In the genomic region with DNA sequence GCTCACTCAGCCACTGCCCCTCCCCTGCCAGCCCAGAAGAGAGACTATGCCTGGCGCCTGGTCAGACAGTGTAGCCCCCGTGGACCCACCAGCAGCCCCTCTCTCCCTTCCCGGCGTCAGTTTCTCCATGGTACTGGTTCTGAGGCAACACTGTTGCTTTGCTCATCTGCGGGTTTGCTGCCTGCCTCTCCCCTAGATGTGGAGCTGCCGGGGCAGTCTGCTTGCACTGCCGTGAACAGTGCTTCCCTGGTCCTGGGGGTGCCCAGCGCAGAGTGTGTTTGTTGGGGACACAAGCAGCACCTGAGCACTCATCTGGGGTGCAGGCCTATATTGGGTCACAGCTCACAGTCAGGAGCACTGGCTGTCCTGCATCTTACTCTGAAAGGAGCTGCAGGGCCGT, we compare ENCODE assay signal across 23 cellular contexts.
DNase-seq lines count a peak whose midpoint lies in the region; ATAC-seq and TF ChIP-seq lines count a peak whose summit lies in the region.
"Had no signal": no experiment of that assay in that cellular context is flagged by ENCODE, and none has a peak within 500 bp of the region (broad histone marks: within the 10 kb centered on the region; RNA-seq: fewer than 3 reads in every experiment).

No MANE protein-coding gene starts in this region.

- H3K27ac ChIP-seq in left ventricle myocardium inferior (replicated peaks) (no peak overlapping the region), aorta (ENCODE audit: low read depth in 1 of 2, low read length in 2 of 2) (no peak overlapping the region)
- H3K27ac ChIP-seq: HL-60, RWPE1 had no signal

- 93 to 98% methylated on average over 9 of the region's 9 CpGs for WGBS in aorta, 2 donors

- ATAC-seq in aorta (ENCODE audit: low FRiP score) (no peak), GM21526 (IDR thresholded peaks at IDR 0.05; ENCODE audit: low FRiP score, unreplicated experiment) (no peak)

- DNase-seq in cardiac septum (ENCODE audit: low spot score) (peak; percentile 46), left ventricle myocardium inferior (no peak), left kidney (ENCODE audit: low read depth, low spot score) (peak; percentile 33), posterior vena cava (ENCODE audit: low spot score) (peak; percentile 67), aorta (peak; percentile 30 to 55), 8988T (no peak)
- DNase-seq in stimulated activated CD4-positive, alpha-beta T cell treated with anti-CD3 and anti-CD28 coated beads, Interleukin-15, amount 100 ng/mL, for 24 hours = no peak
- DNase-seq: BE2C; CD4-positive, CD25-positive, alpha-beta regulatory T cell; COR-L47; DMS79; H7; KBM-7; MM.1S; NCI-H1048; NCI-H1417 treated with DMSO at 0.1 percent for 48 hours; NCI-H187 treated with DMSO at 0.1 percent for 48 hours; NCI-H2227 treated with DMSO at 0.1 percent for 48 hours; NCI-H510A treated with DMSO at 0.1 percent for 48 hours; NCI-H748 treated with DMSO at 0.1 percent for 48 hours had no signal

- no peak overlapping the region for H3K4me3 ChIP-seq in left ventricle myocardium inferior
- no peak overlapping the region for H3K4me3 ChIP-seq in aorta (ENCODE audit: low read length in 2 of 2)

- H3K36me3 ChIP-seq in left ventricle myocardium inferior (no peaks in the 10 kb centered on the region), aorta (ENCODE audit: control insufficient read depth in 1 of 2, insufficient read depth in 2 of 2, low read length in 1 of 2) (no peaks in the 10 kb centered on the region)
- H3K36me3 ChIP-seq: BE2C had no signal

- peaks cover 46% of the 10 kb centered on the region for H3K9me3 ChIP-seq in left ventricle myocardium inferior (replicated peaks)
- H3K9me3 ChIP-seq in aorta (ENCODE audit: control insufficient read depth, low read length) = no peaks in the 10 kb centered on the region
- H3K9me3 ChIP-seq: BE2C had no signal

- intact Hi-C loops in cardiac septum (cut with DNase I) = no loop called here
- intact Hi-C loops in left ventricle myocardium inferior (cut with micrococcal nuclease) = no loop called here
- intact Hi-C loops in posterior vena cava (cut with DNase I) = no loop called here
- intact Hi-C loops in aorta (cut with DNase I) = no loop called here

- no peak for TF ChIP-seq CTCF in left ventricle myocardium inferior (IDR thresholded peaks at IDR 0.05; ENCODE audit: borderline replicate concordance)

- no peaks in the 10 kb centered on the region for H3K4me1 ChIP-seq in left ventricle myocardium inferior
- H3K4me1 ChIP-seq in aorta (ENCODE audit: control insufficient read depth in 1 of 2, insufficient read depth in 2 of 2, low read length in 2 of 2) = no peaks in the 10 kb centered on the region
- H3K4me1 ChIP-seq: BE2C had no signal

- H3K27me3 ChIP-seq in left ventricle myocardium inferior (ENCODE audit: low read depth) (peaks cover 28% of the 10 kb centered on the region), aorta (ENCODE audit: control insufficient read depth in 1 of 2, insufficient read depth in 2 of 2, low read length in 1 of 2) (no peaks in the 10 kb centered on the region)
- H3K27me3 ChIP-seq: BE2C had no signal

Comparison
In these comparisons a context has a peak if more than half of its experiments do, and no peak if none do; other contexts are left out.
1. DNase-seq: peak in cardiac septum (single experiment), left kidney (single experiment), posterior vena cava (single experiment) and aorta (2 of 2); none in left ventricle myocardium inferior (single experiment), stimulated activated CD4-positive, alpha-beta T cell treated with anti-CD3 and anti-CD28 coated beads, Interleukin-15, amount 100 ng/mL, for 24 hours (single experiment) and 8988T (single experiment).